ENCODE assay signal across 11 cellular contexts in the genomic region with DNA sequence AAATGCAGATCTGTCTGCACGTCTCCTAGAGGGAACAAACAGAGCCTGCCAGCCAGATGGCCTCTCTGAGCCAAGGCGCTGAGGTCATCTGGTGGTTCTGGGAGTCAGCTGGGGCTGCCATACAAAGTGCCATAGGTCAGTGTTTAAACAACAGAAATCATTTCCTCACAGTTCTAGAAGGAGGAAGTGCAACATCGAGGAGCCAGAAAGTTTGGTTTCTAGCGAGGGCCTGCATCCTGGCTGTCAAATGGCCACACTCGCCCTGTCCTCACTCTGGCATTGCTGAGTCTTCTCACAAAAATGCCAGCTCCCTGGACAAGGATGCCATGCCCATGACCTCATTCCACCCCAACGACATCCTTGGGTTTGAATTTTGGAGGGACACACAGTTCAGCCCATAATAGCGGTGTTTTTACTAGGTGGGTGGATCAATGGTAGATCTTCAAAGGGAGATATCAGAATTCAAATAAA. TPM values are rescaled to one million over a fixed set of nuclear protein-coding genes. Genes with fewer than 3 reads are reported as not detected.
DNase-seq lines count a peak whose midpoint lies in the region; ATAC-seq and TF ChIP-seq lines count a peak whose summit lies in the region.
"Had no signal": no experiment of that assay in that cellular context is flagged by ENCODE, and none has a peak within 500 bp of the region (broad histone marks: within the 10 kb centered on the region; RNA-seq: fewer than 3 reads in every experiment).

No MANE protein-coding gene starts in this region.

- H3K27me3 Mint-ChIP-seq in naive thymus-derived CD4-positive, alpha-beta T cell, result peaks cover 0 to 18% (median 14%) of the 10 kb centered on the region in 5 donors

- intact Hi-C loops in adrenal gland (cut with DNase I), result no loop called here
- intact Hi-C loops in naive thymus-derived CD4-positive, alpha-beta T cell (cut with micrococcal nuclease), result no loop called here

- 35 to 48% (median 40%) methylated on average over 7 of the region's 7 CpGs for whole genome bisulfite sequencing in adrenal gland, 4 donors

- TF ChIP-seq CTCF in adrenal gland (IDR thresholded peaks at IDR 0.05), result no peak

- H3K4me1 ChIP-seq in adrenal gland (replicated peaks in 1 of 2), result peaks cover 0 to 11% of the 10 kb centered on the region in 2 donors
- no peaks in the 10 kb centered on the region for H3K4me1 ChIP-seq in naive thymus-derived CD4-positive, alpha-beta T cell (ENCODE audit: control insufficient read depth in 2 of 2, insufficient read depth in 2 of 2, low read length in 2 of 2)

- peak; percentile 40 for DNase-seq in AG08396 (ENCODE audit: low spot score)
- peak; percentile 84 for DNase-seq in HT1080 (ENCODE audit: low read depth)
- DNase-seq in adrenal gland, result peak in 4 of 7 donors; percentile 8 to 85 (median 28)
- DNase-seq in left lobe of liver (ENCODE audit: low spot score), result no peak
- DNase-seq in stimulated activated CD4-positive, alpha-beta T cell treated with anti-CD3 and anti-CD28 coated beads, Interleukin-12 subunit alpha, Interleukin-12 subunit beta, amount 100 ng/mL, for 4 hours, result no peak
- DNase-seq in GF-D8 (lab: John Stamatoyannopoulos, UW), result no peak
- no peak for DNase-seq in naive thymus-derived CD4-positive, alpha-beta T cell
- DNase-seq: CD8-positive, alpha-beta T cell; NCI-H1436 had no signal

- no peak overlapping the region for H3K4me3 ChIP-seq in adrenal gland
- no peak overlapping the region for H3K4me3 ChIP-seq in naive thymus-derived CD4-positive, alpha-beta T cell (ENCODE audit: low read length)

- H3K36me3 Mint-ChIP-seq in naive thymus-derived CD4-positive, alpha-beta T cell, result no peaks in the 10 kb centered on the region
- H3K36me3 Mint-ChIP-seq: CD8-positive, alpha-beta T cell had no signal

- ATAC-seq in left lobe of liver (peak; percentile 49), HG02642 (IDR thresholded peaks at IDR 0.05; ENCODE audit: poor library complexity, unreplicated experiment) (no peak)
- ATAC-seq in naive thymus-derived CD4-positive, alpha-beta T cell, result no peak
- ATAC-seq: CD8-positive, alpha-beta T cell had no signal

- peaks cover 0 to 3% (median 0%) of the 10 kb centered on the region in 11 donors for H3K9me3 Mint-ChIP-seq in naive thymus-derived CD4-positive, alpha-beta T cell
- H3K9me3 Mint-ChIP-seq: CD8-positive, alpha-beta T cell had no signal

- no peaks in the 10 kb centered on the region for H3K9me3 ChIP-seq in adrenal gland (replicated peaks in 1 of 3)
- no peaks in the 10 kb centered on the region for H3K9me3 ChIP-seq in naive thymus-derived CD4-positive, alpha-beta T cell (ENCODE audit: control insufficient read depth in 2 of 3, low read length in 3 of 3)

- no peak overlapping the region for H3K4me3 Mint-ChIP-seq in naive thymus-derived CD4-positive, alpha-beta T cell
- H3K4me3 Mint-ChIP-seq: CD8-positive, alpha-beta T cell had no signal

- no peaks in the 10 kb centered on the region for H3K36me3 ChIP-seq in adrenal gland (replicated peaks in 1 of 2)
- H3K36me3 ChIP-seq in naive thymus-derived CD4-positive, alpha-beta T cell (ENCODE audit: control insufficient read depth in 2 of 3, insufficient read depth in 3 of 3, low read length in 3 of 3), result no peaks in the 10 kb centered on the region

- CTCF ChIA-PET in naive thymus-derived CD4-positive, alpha-beta T cell (lab: Charles Lee), result no interaction called here

- no peak for TF ChIP-seq POLR2A in adrenal gland (IDR thresholded peaks at IDR 0.05)

- H3K27me3 ChIP-seq in adrenal gland, result no peaks in the 10 kb centered on the region
- H3K27me3 ChIP-seq in naive thymus-derived CD4-positive, alpha-beta T cell (ENCODE audit: control insufficient read depth in 2 of 2, insufficient read depth in 2 of 2, low read length in 2 of 2), result no peaks in the 10 kb centered on the region

- H3K27ac ChIP-seq in adrenal gland, result peak overlapping the region in 2 of 5 donors; percentile 10 to 57
- no peak overlapping the region for H3K27ac ChIP-seq in naive thymus-derived CD4-positive, alpha-beta T cell (ENCODE audit: low read depth, low read length)

- no peak overlapping the region for H3K27ac Mint-ChIP-seq in naive thymus-derived CD4-positive, alpha-beta T cell
- H3K27ac Mint-ChIP-seq: CD8-positive, alpha-beta T cell had no signal

- POLR2A ChIA-PET in naive thymus-derived CD4-positive, alpha-beta T cell (lab: Charles Lee), result no interaction called here

- H3K4me1 Mint-ChIP-seq in naive thymus-derived CD4-positive, alpha-beta T cell, result no peaks in the 10 kb centered on the region

RNA-seq across cellular contexts. Expression of a gene that starts 59.6 kb away (rescaled TPM):
- not detected in 2 replicates for total RNA-seq in HT1080 (2014; rRNA removed; shearing (Covaris generic))
- polyA plus RNA-seq in HT1080 (2015; cell fraction: cytosol; rRNA removed), result not detected in 2 replicates
- polyA plus RNA-seq in HT1080 (2015; cell fraction: nucleus; rRNA removed), result not detected in 2 replicates
- total RNA-seq in adrenal gland (1 to 10 TPM in 3 of 8 donors, under 1 TPM in 1, not detected in 4; 0.53 to 4.5 (median 3.7) TPM), left lobe of liver (1.5 TPM)
- polyA plus RNA-seq in adrenal gland, result 10 to 100 TPM in 1 of 3 donors, 1 to 10 TPM in 2; 2.8 to 14.2 (median 2.8) TPM
- under 1 TPM in 1 of 5 experiments, not detected in 4; 0.15 TPM for total RNA-seq in naive thymus-derived CD4-positive, alpha-beta T cell
- polyA plus RNA-seq in naive thymus-derived CD4-positive, alpha-beta T cell, result under 1 TPM; 0.21 to 0.45 TPM
- total RNA-seq: CD8-positive, alpha-beta T cell; fibroblast of villous mesenchyme had no signal

Comparison
In these comparisons a context has a peak if more than half of its experiments do, and no peak if none do; other contexts are left out.
1. DNase-seq: peak in AG08396 (single experiment), HT1080 (single experiment) and adrenal gland (4 of 7); none in left lobe of liver (single experiment), stimulated activated CD4-positive, alpha-beta T cell treated with anti-CD3 and anti-CD28 coated beads, Interleukin-12 subunit alpha, Interleukin-12 subunit beta, amount 100 ng/mL, for 4 hours (single experiment), GF-D8 (single experiment) and naive thymus-derived CD4-positive, alpha-beta T cell (0 of 9).